Comparison of ENCODE assay signal across 15 cellular contexts in genomic region chr7:44281811-44282600, GRCh38. TPM values are rescaled to one million over a fixed set of nuclear protein-coding genes. Genes with fewer than 3 reads are reported as not detected.
DNase-seq lines count a peak whose midpoint lies in the region; ATAC-seq and TF ChIP-seq lines count a peak whose summit lies in the region.
"Had no signal": no experiment of that assay in that cellular context is flagged by ENCODE, and none has a peak within 500 bp of the region (broad histone marks: within the 10 kb centered on the region; RNA-seq: fewer than 3 reads in every experiment).

No MANE protein-coding gene starts in this region.

- no peak overlapping the region for H3K4me3 ChIP-seq in BLaER1 treated with 17β-estradiol and CSF1 and Interleukin-3, amounts not matched to agents 10 nM and 100 nM
- H3K4me3 ChIP-seq in left ventricle myocardium inferior (no peak overlapping the region), trophoblast cell (ENCODE audit: low read depth, low read length) (peak overlapping the region; percentile 42), neural progenitor cell (no peak overlapping the region)
- H3K4me3 ChIP-seq: cardiac muscle cell, heart left ventricle had no signal

- H4K8ac ChIP-seq in trophoblast cell (ENCODE audit: low read depth, low read length) = no peak overlapping the region

- H3K27ac ChIP-seq in BLaER1 treated with 17β-estradiol and CSF1 and Interleukin-3, amounts not matched to agents 10 nM and 100 nM = peak overlapping the region in 2 of 11 experiments; percentile 61 to 70; a peak in 3 of 22 replicates
- peak overlapping the region; percentile 83 for H3K27ac ChIP-seq in left ventricle myocardium inferior (replicated peaks)
- no peak overlapping the region for H3K27ac ChIP-seq in trophoblast cell (ENCODE audit: low read depth, low read length)
- no peak overlapping the region for H3K27ac ChIP-seq in neural progenitor cell
- H3K27ac ChIP-seq: cardiac muscle cell, neutrophil had no signal

- no peaks in the 10 kb centered on the region for H3K9me3 Mint-ChIP-seq in WTC11
- no peaks in the 10 kb centered on the region for H3K9me3 Mint-ChIP-seq in neural progenitor cell
- H3K9me3 Mint-ChIP-seq in Calu3 (ENCODE audit: low read depth, unreplicated experiment) = no peaks in the 10 kb centered on the region
- H3K9me3 Mint-ChIP-seq: activated T-helper 17 cell treated with anti-CD3 and anti-CD28 coated beads, Interleukin-2, amount 50 U/mL, for 72 hours had no signal

- TF ChIP-seq CTCF in WTC11 (IDR thresholded peaks at IDR 0.05) (no peak), left ventricle myocardium inferior (IDR thresholded peaks at IDR 0.05; ENCODE audit: borderline replicate concordance) (no peak), neural progenitor cell (IDR thresholded peaks at IDR 0.05) (no peak), Calu3 (IDR thresholded peaks at IDR 0.05; ENCODE audit: unreplicated experiment) (no peak)

- H3K27ac Mint-ChIP-seq in WTC11 = no peak overlapping the region
- no peak overlapping the region for H3K27ac Mint-ChIP-seq in neural progenitor cell
- H3K27ac Mint-ChIP-seq in Calu3 (ENCODE audit: unreplicated experiment) = no peak overlapping the region
- H3K27ac Mint-ChIP-seq: activated T-helper 17 cell treated with anti-CD3 and anti-CD28 coated beads, Interleukin-2, amount 50 U/mL, for 72 hours had no signal

- peaks cover 29 to 57% (median 47%) of the 10 kb centered on the region in 10 experiments for H3K4me1 ChIP-seq in BLaER1 treated with 17β-estradiol and CSF1 and Interleukin-3, amounts not matched to agents 10 nM and 100 nM
- peaks cover 86% of the 10 kb centered on the region for H3K4me1 ChIP-seq in left ventricle myocardium inferior
- H3K4me1 ChIP-seq in trophoblast cell (ENCODE audit: control insufficient read depth in 1 of 2, insufficient read depth in 2 of 2, low read length in 2 of 2) = no peaks in the 10 kb centered on the region
- peaks cover 2% of the 10 kb centered on the region for H3K4me1 ChIP-seq in neural progenitor cell

- H3K4ac ChIP-seq in trophoblast cell (ENCODE audit: low read depth, low read length) = no peak overlapping the region

- peaks cover 0 to 8% (median 0%) of the 10 kb centered on the region in 11 experiments; a peak in 1 of 22 replicates for H4K20me1 ChIP-seq in BLaER1 treated with 17β-estradiol and CSF1 and Interleukin-3, amounts not matched to agents 10 nM and 100 nM
- no peaks in the 10 kb centered on the region for H4K20me1 ChIP-seq in neural progenitor cell (ENCODE audit: low read depth)

- WGBS in trophoblast cell (ENCODE audit: extremely low coverage, insufficient coverage, insufficient read length) = no CpG with 5 or more reads among the region's 15 CpGs

- H3K79me2 ChIP-seq in trophoblast cell (ENCODE audit: control insufficient read depth, insufficient read depth, low read length, poor library complexity) = no peaks in the 10 kb centered on the region
- H3K79me2 ChIP-seq in neural progenitor cell (ENCODE audit: low read depth) = no peaks in the 10 kb centered on the region

- H3K79me1 ChIP-seq in trophoblast cell (ENCODE audit: low read length) = no peaks in the 10 kb centered on the region

- H2BK5ac ChIP-seq in trophoblast cell (ENCODE audit: low read depth, low read length, poor library complexity) = no peak overlapping the region

- no peaks in the 10 kb centered on the region for H3K27me3 ChIP-seq in BLaER1 treated with 17β-estradiol and CSF1 and Interleukin-3, amounts not matched to agents 10 nM and 100 nM
- no peaks in the 10 kb centered on the region for H3K27me3 ChIP-seq in left ventricle myocardium inferior (ENCODE audit: low read depth)
- no peaks in the 10 kb centered on the region for H3K27me3 ChIP-seq in trophoblast cell (ENCODE audit: insufficient read depth, low read length)
- H3K27me3 ChIP-seq in neural progenitor cell = no peaks in the 10 kb centered on the region
- H3K27me3 ChIP-seq: cardiac muscle cell, heart left ventricle, neutrophil had no signal

- no peak overlapping the region for H3K4me3 Mint-ChIP-seq in WTC11
- H3K4me3 Mint-ChIP-seq in neural progenitor cell = no peak overlapping the region
- H3K4me3 Mint-ChIP-seq in Calu3 (ENCODE audit: low read depth, unreplicated experiment) = no peak overlapping the region
- H3K4me3 Mint-ChIP-seq: activated T-helper 17 cell treated with anti-CD3 and anti-CD28 coated beads, Interleukin-2, amount 50 U/mL, for 72 hours had no signal

- no peak overlapping the region for H2AK5ac ChIP-seq in trophoblast cell (ENCODE audit: low read length)

- no peak overlapping the region for H2BK12ac ChIP-seq in trophoblast cell (ENCODE audit: low read length)

- H3K9ac ChIP-seq in BLaER1 treated with 17β-estradiol and CSF1 and Interleukin-3, amounts not matched to agents 10 nM and 100 nM = no peak overlapping the region
- H3K9ac ChIP-seq in trophoblast cell (ENCODE audit: low read length) (no peak overlapping the region), neural progenitor cell (no peak overlapping the region)

- H4K12ac ChIP-seq in trophoblast cell (ENCODE audit: low read depth, low read length) = no peak overlapping the region

- H3K14ac ChIP-seq in trophoblast cell (ENCODE audit: low read length) = no peak overlapping the region

- intact Hi-C loops in left ventricle myocardium inferior (cut with micrococcal nuclease) = no loop called here
- intact Hi-C loops in Calu3 (cut with micrococcal nuclease; ENCODE audit: unreplicated experiment) = no loop called here

- no peak overlapping the region for H4K91ac ChIP-seq in trophoblast cell (ENCODE audit: low read depth, low read length)

- POLR2A ChIA-PET in WTC11 (lab: Charles Lee) = no interaction called here

- H3K9me3 ChIP-seq in BLaER1 treated with 17β-estradiol and CSF1 and Interleukin-3, amounts not matched to agents 10 nM and 100 nM (replicated peaks in 1 of 11) = no peaks in the 10 kb centered on the region
- H3K9me3 ChIP-seq in left ventricle myocardium inferior (replicated peaks) (no peaks in the 10 kb centered on the region), trophoblast cell (ENCODE audit: insufficient read depth, low read depth, low read length) (peaks cover 2% of the 10 kb centered on the region), neural progenitor cell (ENCODE audit: low read depth) (no peaks in the 10 kb centered on the region)
- H3K9me3 ChIP-seq: heart left ventricle, neutrophil had no signal

- BruUV-seq in Calu3 (replicated peaks; lab: Mats Ljungman, UMichigan) = no TSS peak

- DNase-seq in WTC11 (ENCODE audit: low spot score) (peak; percentile 6), left ventricle myocardium inferior (peak; percentile 6), trophoblast cell (no peak), neural progenitor cell (ENCODE audit: low spot score) (no peak), Calu3 (no peak)
- DNase-seq: activated CD4-positive, alpha-beta T cell treated with anti-CD3 and anti-CD28 coated beads for 1 hour; DMS79 treated with DMSO at 0.1 percent for 48 hours; NCI-H2081 had no signal

- ATAC-seq in WTC11 (no peak), GM21529 (IDR thresholded peaks at IDR 0.05; ENCODE audit: unreplicated experiment) (no peak), HG03457 (IDR thresholded peaks at IDR 0.05; ENCODE audit: unreplicated experiment) (no peak)
- ATAC-seq: activated T-helper 17 cell treated with anti-CD3 and anti-CD28 coated beads, Interleukin-2, amount 50 U/mL, for 72 hours; heart left ventricle had no signal

- no peaks in the 10 kb centered on the region for H3K36me3 ChIP-seq in BLaER1 treated with 17β-estradiol and CSF1 and Interleukin-3, amounts not matched to agents 10 nM and 100 nM
- H3K36me3 ChIP-seq in left ventricle myocardium inferior = no peaks in the 10 kb centered on the region
- no peaks in the 10 kb centered on the region for H3K36me3 ChIP-seq in trophoblast cell (ENCODE audit: control insufficient read depth in 1 of 2, insufficient read depth in 2 of 2, low read length in 2 of 2)
- no peaks in the 10 kb centered on the region for H3K36me3 ChIP-seq in neural progenitor cell
- H3K36me3 ChIP-seq: cardiac muscle cell, heart left ventricle, neutrophil had no signal

- no peak overlapping the region for H3K23ac ChIP-seq in trophoblast cell (ENCODE audit: low read length)

- no peak overlapping the region for H2BK120ac ChIP-seq in trophoblast cell (ENCODE audit: insufficient read depth, low read length, poor library complexity)

- H3K36me3 Mint-ChIP-seq in WTC11 (no peaks in the 10 kb centered on the region), neural progenitor cell (no peaks in the 10 kb centered on the region), Calu3 (ENCODE audit: insufficient read depth, unreplicated experiment) (no peaks in the 10 kb centered on the region)

- H3K4me2 ChIP-seq in BLaER1 treated with 17β-estradiol and CSF1 and Interleukin-3, amounts not matched to agents 10 nM and 100 nM = peak overlapping the region in 9 of 11 experiments; percentile 12 to 81 (median 69); a peak in 9 of 22 replicates
- H3K4me2 ChIP-seq in trophoblast cell (ENCODE audit: low read length) = no peak overlapping the region
- H3K4me2 ChIP-seq in neural progenitor cell = no peak overlapping the region

- no peak overlapping the region for H3K18ac ChIP-seq in trophoblast cell (ENCODE audit: low read length)

- H3K27me3 Mint-ChIP-seq in WTC11 (ENCODE audit: low read depth) (no peaks in the 10 kb centered on the region), neural progenitor cell (ENCODE audit: insufficient read depth, low read depth) (peaks cover 9% of the 10 kb centered on the region), Calu3 (ENCODE audit: unreplicated experiment) (peaks cover 90% of the 10 kb centered on the region)
- H3K27me3 Mint-ChIP-seq: activated T-helper 17 cell treated with anti-CD3 and anti-CD28 coated beads, Interleukin-2, amount 50 U/mL, for 72 hours had no signal

- H2AFZ ChIP-seq in trophoblast cell (ENCODE audit: insufficient read depth, low read length, poor library complexity) = no peak overlapping the region
- no peak overlapping the region for H2AFZ ChIP-seq in neural progenitor cell (replicated peaks)

- CTCF ChIA-PET in WTC11 (lab: Charles Lee) = interaction anchor here (1.2 kb wide), 1 partner anchor 45 kb away, joined by 3 read pairs; no protein-coding TSS in a partner anchor
- CTCF ChIA-PET in Calu3 (lab: Charles Lee) = no interaction called here

- H3K4me1 Mint-ChIP-seq in WTC11 (no peaks in the 10 kb centered on the region), neural progenitor cell (peaks cover 7% of the 10 kb centered on the region), Calu3 (ENCODE audit: low read depth, unreplicated experiment) (no peaks in the 10 kb centered on the region)
- H3K4me1 Mint-ChIP-seq: activated T-helper 17 cell treated with anti-CD3 and anti-CD28 coated beads, Interleukin-2, amount 50 U/mL, for 72 hours had no signal

- H3F3A ChIP-seq in neural progenitor cell (ENCODE audit: low read depth) = no peaks in the 10 kb centered on the region

TF ChIP-seq in WTC11, 78 proteins besides CTCF, POLR2A, EP300 and RAD21 (continues in another document):
- no peak for TF ChIP-seq KAT7 (CRISPR knock-in tag; IDR thresholded peaks at IDR 0.05; ENCODE audit: borderline replicate concordance)

RNA-seq across cellular contexts. Expression of gene CAMK2B, which starts 43.4 kb away (rescaled TPM):
- 0.41 to 0.53 TPM (median 0.44 TPM) in 3 replicates for total RNA-seq in WTC11 (2021)
- total RNA-seq in left ventricle myocardium inferior = 98.0 TPM
- polyA plus RNA-seq in trophoblast cell (2013) = 0.08 and 0.19 TPM in 2 replicates
- total RNA-seq in neural progenitor cell (ENCODE audit: low replicate concordance) = 0.09 and 0.31 TPM in 2 replicates
- 0.12 TPM in 1 of 2 replicates, not detected in the other for total RNA-seq in Calu3 (2022)

Comparison
In these comparisons a context has a peak if more than half of its experiments do, and no peak if none do; other contexts are left out.
1. H3K4me2 ChIP-seq: peak in BLaER1 treated with 17β-estradiol and CSF1 and Interleukin-3, amounts not matched to agents 10 nM and 100 nM (9 of 11); none in trophoblast cell (single experiment) and neural progenitor cell (single experiment).
2. DNase-seq: peak in WTC11 (single experiment) and left ventricle myocardium inferior (single experiment); none in trophoblast cell (0 of 2), neural progenitor cell (single experiment) and Calu3 (single experiment).
3. RNA of gene CAMK2B, which starts 43.4 kb away (total RNA-seq): 98.0 TPM in left ventricle myocardium inferior (single experiment); 0.41 to 0.53 TPM in WTC11, 0.12 TPM in Calu3 and 0.09 to 0.31 TPM in neural progenitor cell; every median in the first group is over 10 times any median in the second.